ENCODE assay signal across 11 cellular contexts in genomic region chr12:53694746-53695145, GRCh38. TPM values are rescaled to one million over a fixed set of nuclear protein-coding genes. Genes with fewer than 3 reads are reported as not detected.
DNase-seq lines count a peak whose midpoint lies in the region; ATAC-seq and TF ChIP-seq lines count a peak whose summit lies in the region.
"Had no signal": no experiment of that assay in that cellular context is flagged by ENCODE, and none has a peak within 500 bp of the region (broad histone marks: within the 10 kb centered on the region; RNA-seq: fewer than 3 reads in every experiment).

No MANE protein-coding gene starts in this region.

- H3K9me2 ChIP-seq in DOHH2 (replicated peaks; ENCODE audit: control insufficient read depth, low read length), result no peaks in the 10 kb centered on the region

- no peaks in the 10 kb centered on the region for H3K9me3 ChIP-seq in DOHH2 (ENCODE audit: control insufficient read depth, insufficient read depth, low read length)
- no peaks in the 10 kb centered on the region for H3K9me3 ChIP-seq in endodermal cell (ENCODE audit: control insufficient read depth, low read length)
- H3K9me3 ChIP-seq: heart left ventricle had no signal

- H3K4me1 ChIP-seq in DOHH2 (ENCODE audit: control insufficient read depth, low read length) (peaks cover 21% of the 10 kb centered on the region), endodermal cell (ENCODE audit: control insufficient read depth, insufficient read depth, low read length) (no peaks in the 10 kb centered on the region)

- H3K27ac Mint-ChIP-seq in endodermal cell, result no peak overlapping the region
- H3K27ac Mint-ChIP-seq in nephron progenitor cell, result no peak overlapping the region

- no peaks in the 10 kb centered on the region for H3K9me3 Mint-ChIP-seq in endodermal cell
- peaks cover 7% of the 10 kb centered on the region for H3K9me3 Mint-ChIP-seq in nephron progenitor cell

- H3K79me2 ChIP-seq in DOHH2 (ENCODE audit: control insufficient read depth, low read length), result no peaks in the 10 kb centered on the region

- H3K36me3 Mint-ChIP-seq in endodermal cell (ENCODE audit: low read depth) (no peaks in the 10 kb centered on the region), nephron progenitor cell (ENCODE audit: low read depth) (no peaks in the 10 kb centered on the region)

- H3K4me3 ChIP-seq in DOHH2 (ENCODE audit: low read length) (no peak overlapping the region), endodermal cell (ENCODE audit: low read length) (peak overlapping the region; percentile 69)

- no peak overlapping the region for H3K9ac ChIP-seq in endodermal cell (ENCODE audit: extremely low read depth, low read length, poor library complexity, severe bottlenecking)

- DNase-seq in NCI-H82 treated with DMSO at 0.1 percent for 48 hours (lab: John Stamatoyannopoulos, UW; ENCODE audit: unreplicated experiment) (peak; percentile 97), endodermal cell (peak; percentile 83), nephron progenitor cell (no peak), activated gamma-delta T cell (lab: John Stamatoyannopoulos, UW) (no peak), GM13977 (ENCODE audit: low spot score) (no peak)

- H3K36me3 ChIP-seq in DOHH2 (ENCODE audit: control insufficient read depth, low read length), result no peaks in the 10 kb centered on the region
- no peaks in the 10 kb centered on the region for H3K36me3 ChIP-seq in endodermal cell (ENCODE audit: control insufficient read depth, insufficient read depth, low read length)
- H3K36me3 ChIP-seq: heart left ventricle had no signal

- H3K4me2 ChIP-seq in DOHH2 (ENCODE audit: low read length), result peak overlapping the region; percentile 58; the same call in 1 of the 2 replicates

- TF ChIP-seq CTCF in DOHH2 (IDR thresholded peaks at IDR 0.05; ENCODE audit: low read depth, low read length, poor library complexity, severe bottlenecking) (no peak), endodermal cell (conservative IDR thresholded peaks at IDR 0.05) (no peak), nephron progenitor cell (IDR thresholded peaks at IDR 0.05) (no peak), GM13977 (IDR thresholded peaks at IDR 0.05; ENCODE audit: extremely low read depth, insufficient read depth, missing control alignments) (no peak)

- WGBS in endodermal cell (ENCODE audit: insufficient coverage in 1 of 2, insufficient read length in 1 of 2), 2 experiments, result 23% methylated on average over 15 to 16 of the region's 16 CpGs

- H3F3A ChIP-seq in DOHH2 (ENCODE audit: control insufficient read depth, insufficient read depth), result no peaks in the 10 kb centered on the region

- H3K27me3 Mint-ChIP-seq in endodermal cell (ENCODE audit: insufficient read depth), result peaks cover 74% of the 10 kb centered on the region
- peaks cover 75% of the 10 kb centered on the region for H3K27me3 Mint-ChIP-seq in nephron progenitor cell (ENCODE audit: low read depth, poor library complexity)

- in situ Hi-C loops in GM13977 (cut with MboI; ENCODE audit: low pct_unique_long_range_greater_than_20kb, low sequenced_read_pairs, unreplicated experiment), result no loop called here

- peaks cover 64% of the 10 kb centered on the region for H3K27me3 ChIP-seq in DOHH2 (ENCODE audit: control insufficient read depth, low read length)
- peaks cover 63% of the 10 kb centered on the region for H3K27me3 ChIP-seq in endodermal cell (ENCODE audit: control insufficient read depth, insufficient read depth, low read length, poor library complexity, severe bottlenecking)

- H3K27ac ChIP-seq in DOHH2 (ENCODE audit: low read depth, low read length), result no peak overlapping the region
- no peak overlapping the region for H3K27ac ChIP-seq in endodermal cell (ENCODE audit: low read depth, low read length)
- H3K27ac ChIP-seq: heart left ventricle had no signal

- H3K4me1 Mint-ChIP-seq in endodermal cell, result peaks cover 13% of the 10 kb centered on the region
- peaks cover 55% of the 10 kb centered on the region for H3K4me1 Mint-ChIP-seq in nephron progenitor cell

- H3K4me3 Mint-ChIP-seq in endodermal cell, result peak overlapping the region; percentile 54
- peak overlapping the region; percentile 73 for H3K4me3 Mint-ChIP-seq in nephron progenitor cell

- ATAC-seq in GM19463 (IDR thresholded peaks at IDR 0.05; ENCODE audit: unreplicated experiment), result no peak
- ATAC-seq in HG03196 (IDR thresholded peaks at IDR 0.05; ENCODE audit: unreplicated experiment), result no peak

- H4K20me1 ChIP-seq in DOHH2 (ENCODE audit: control insufficient read depth, insufficient read depth, low read depth, low read length), result no peaks in the 10 kb centered on the region

RNA-seq across cellular contexts. Expression of gene ATP5MC2, which starts 18.9 kb away (rescaled TPM):
- total RNA-seq in endodermal cell, result 100 to 1,000 TPM; 299 to 307 TPM
- polyA plus RNA-seq in endodermal cell (2013, experiment 1 of 2), result 609 TPM
- polyA plus RNA-seq in endodermal cell (2013, experiment 2 of 2), result 513 TPM

RNA-seq across cellular contexts. Expression of gene CALCOCO1, which starts 32.5 kb away (rescaled TPM):
- total RNA-seq in endodermal cell, result 10 to 100 TPM; 41.4 to 45.7 TPM
- 72.2 TPM for polyA plus RNA-seq in endodermal cell (2013, experiment 1 of 2)
- polyA plus RNA-seq in endodermal cell (2013, experiment 2 of 2), result 59.0 TPM

RNA-seq across cellular contexts. Expression of gene CISTR, which starts 57.0 kb away (rescaled TPM):
- not detected for total RNA-seq in endodermal cell
- not detected for polyA plus RNA-seq in endodermal cell (2013, experiment 1 of 2)
- polyA plus RNA-seq in endodermal cell (2013, experiment 2 of 2), result not detected
- total RNA-seq: LHCN-M2 had no signal
- polyA plus RNA-seq: adipose tissue had no signal

Comparison
In these comparisons a context has a peak if more than half of its experiments do, and no peak if none do; other contexts are left out.
1. DNase-seq: peak in NCI-H82 treated with DMSO at 0.1 percent for 48 hours (single experiment) and endodermal cell (single experiment); none in nephron progenitor cell (single experiment), activated gamma-delta T cell (single experiment) and GM13977 (single experiment).